Comparison of ENCODE assay signal across 24 cellular contexts in the genomic region with DNA sequence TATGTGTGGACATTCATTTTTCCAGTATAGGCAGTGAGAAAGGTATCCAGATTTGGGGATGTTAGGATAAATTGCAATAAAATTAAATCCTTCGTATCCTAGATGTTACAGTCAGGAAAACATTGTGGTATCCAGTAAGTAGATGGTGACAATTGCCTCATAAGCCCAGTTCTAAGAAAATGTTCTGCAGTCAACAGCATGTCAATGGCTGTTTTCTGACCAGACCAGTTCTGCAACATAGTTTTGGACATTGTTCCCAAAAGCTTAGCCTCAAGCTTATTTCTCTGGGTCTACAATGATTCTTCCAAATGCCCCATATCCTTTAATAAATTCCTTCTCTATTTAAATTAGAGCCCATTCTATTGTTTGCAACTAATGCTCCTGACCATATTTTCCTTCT.
DNase-seq lines count a peak whose midpoint lies in the region; ATAC-seq and TF ChIP-seq lines count a peak whose summit lies in the region.
"Had no signal": no experiment of that assay in that cellular context is flagged by ENCODE, and none has a peak within 500 bp of the region (broad histone marks: within the 10 kb centered on the region; RNA-seq: fewer than 3 reads in every experiment).

No MANE protein-coding gene starts in this region.

- H3K4me1 ChIP-seq in PC-9 (replicated peaks; ENCODE audit: insufficient read depth) (no peaks in the 10 kb centered on the region; the same call in 1 of the 2 replicates), thyroid gland (peaks cover 11 to 15% of the 10 kb centered on the region in 2 donors)
- H3K4me1 ChIP-seq: BLaER1 had no signal

- intact Hi-C loops in PC-9 (cut with micrococcal nuclease; ENCODE audit: unreplicated experiment) (no loop called here), thyroid gland (cut with DNase I) (no loop called here)

- no peak for TF ChIP-seq POLR2A in thyroid gland (IDR thresholded peaks at IDR 0.05)

- ATAC-seq in GM21526 (IDR thresholded peaks at IDR 0.05; ENCODE audit: low FRiP score, unreplicated experiment), result no peak
- ATAC-seq: CD8-positive, alpha-beta T cell; GM12878; HepG2 had no signal

- 35 to 70% methylated on average over 1 of the region's 1 CpG for WGBS in thyroid gland, 2 donors

- no peaks in the 10 kb centered on the region for H3K79me2 ChIP-seq in PC-9 (ENCODE audit: low read depth)

- no peak overlapping the region for H2AFZ ChIP-seq in PC-9

- H3K27ac ChIP-seq in PC-9 (no peak overlapping the region), thyroid gland (peak overlapping the region in 2 of 3 donors; percentile 20 to 22)
- H3K27ac ChIP-seq: BLaER1, KMS-11 had no signal

- DNase-seq in NCI-H748 (lab: John Stamatoyannopoulos, UW; ENCODE audit: unreplicated experiment) (peak; percentile 14), NCI-H748 treated with DMSO at 0.1 percent for 48 hours (lab: John Stamatoyannopoulos, UW) (no peak), PC-9 (peak; percentile 31 to 52), iPS-NIHi11 (ENCODE audit: low spot score) (peak; percentile 51), thyroid gland (peak; percentile 15 to 18), H4 (ENCODE audit: low spot score) (no peak), hippocampal formation (lab: John Stamatoyannopoulos, UW) (no peak)
- DNase-seq: CD8-positive, alpha-beta T cell; DND-41; GDM1; GOT3; MG63; NCI-H1092 treated with DMSO at 0.1 percent for 48 hours; NCI-H1694; NCI-H2107; NCI-H345; NCI-H526; NK-92 treated with Interleukin-12 subunit alpha and Interleukin-12 subunit beta, amount 100 ng/mL, for 24 hours; OCI-M1 had no signal

- POLR2A ChIA-PET in PC-9 (lab: Charles Lee; ENCODE audit: unreplicated experiment), result no interaction called here

- no peaks in the 10 kb centered on the region for H3K9me2 ChIP-seq in PC-9 (ENCODE audit: insufficient read depth)

- H3K36me3 ChIP-seq in PC-9 (ENCODE audit: low read depth) (no peaks in the 10 kb centered on the region), thyroid gland (no peaks in the 10 kb centered on the region)
- H3K36me3 ChIP-seq: BLaER1, MG63 had no signal

- H3K9me3 ChIP-seq in PC-9 (ENCODE audit: insufficient read depth, low read depth), result no peaks in the 10 kb centered on the region
- H3K9me3 ChIP-seq in thyroid gland, result no peaks in the 10 kb centered on the region
- H3K9me3 ChIP-seq: MG63 had no signal

- no peak overlapping the region for H3K4me2 ChIP-seq in PC-9
- H3K4me2 ChIP-seq: BLaER1, KMS-11 had no signal

- no peaks in the 10 kb centered on the region for H3K27me3 ChIP-seq in PC-9 (ENCODE audit: insufficient read depth, low read depth)
- H3K27me3 ChIP-seq in thyroid gland, result no peaks in the 10 kb centered on the region
- H3K27me3 ChIP-seq: BLaER1, MG63 had no signal

- no peak for TF ChIP-seq CTCF in PC-9 (conservative IDR thresholded peaks at IDR 0.05)
- no peak for TF ChIP-seq CTCF in thyroid gland (IDR thresholded peaks at IDR 0.05)

- BruUV-seq in PC-9 (replicated peaks; lab: Mats Ljungman, UMichigan), result no TSS peak

- H4K20me1 ChIP-seq in PC-9 (ENCODE audit: insufficient read depth), result no peaks in the 10 kb centered on the region
- H4K20me1 ChIP-seq: BLaER1 had no signal

- CTCF ChIA-PET in PC-9 (lab: Charles Lee), result no interaction called here

- H3F3A ChIP-seq in PC-9 (ENCODE audit: insufficient read depth, low read depth), result no peaks in the 10 kb centered on the region

- H3K4me3 ChIP-seq in PC-9 (no peak overlapping the region), thyroid gland (replicated peaks in 1 of 3) (no peak overlapping the region)
- H3K4me3 ChIP-seq: BLaER1, GM12878, MG63 had no signal

Comparison
In these comparisons a context has a peak if more than half of its experiments do, and no peak if none do; other contexts are left out.
1. DNase-seq: peak in NCI-H748 (single experiment), PC-9 (2 of 2), iPS-NIHi11 (single experiment) and thyroid gland (2 of 2); none in NCI-H748 treated with DMSO at 0.1 percent for 48 hours (single experiment), H4 (single experiment) and hippocampal formation (0 of 2).